Comparison of ENCODE assay signal across 1 cellular context in the genomic region with DNA sequence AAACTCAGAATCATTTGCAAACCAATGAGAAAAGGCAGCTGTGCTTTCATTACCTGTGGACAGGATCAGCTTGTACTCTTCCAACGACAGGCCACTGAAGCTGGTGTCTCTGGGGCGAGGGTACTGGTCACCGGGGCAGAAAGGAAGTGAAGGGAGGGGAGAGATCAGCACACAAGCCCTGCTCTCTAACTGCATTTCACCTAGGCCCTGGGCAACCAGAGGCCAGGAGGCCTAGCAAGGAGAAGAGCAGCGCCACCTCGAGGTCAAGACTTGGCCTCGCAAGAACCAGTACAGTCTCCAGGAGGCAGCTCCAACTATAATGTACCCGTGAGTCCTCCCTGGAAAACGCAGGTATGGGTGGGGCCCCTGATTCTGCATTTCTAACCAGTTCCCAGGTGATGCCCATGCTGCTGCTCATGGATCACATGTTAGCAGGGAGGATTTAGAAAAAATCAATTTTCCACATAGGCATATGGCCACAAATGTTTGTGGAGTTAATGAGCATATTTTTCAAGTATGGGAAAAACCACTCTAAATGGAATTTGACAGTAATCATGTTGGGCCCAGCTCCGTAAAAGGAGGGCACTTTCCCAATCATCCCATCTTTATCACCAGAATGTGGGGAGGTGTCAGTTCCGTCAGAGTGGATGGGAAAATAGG.
TF ChIP-seq lines count a peak whose summit lies in the region.

No MANE protein-coding gene starts in this region.

TF ChIP-seq in GM12878, 131 proteins besides CTCF, POLR2A, EP300 and RAD21:
- no peak for TF ChIP-seq STAT3 (IDR thresholded peaks at IDR 0.05; ENCODE audit: low read depth, low read length)
- peak; percentile 50; the same call in 1 of the 2 replicates for TF ChIP-seq MXI1 (IDR thresholded peaks at IDR 0.05; ENCODE audit: low read depth, low read length)
- TF ChIP-seq CBX3 (IDR thresholded peaks at IDR 0.05; ENCODE audit: borderline replicate concordance, low read depth), result no peak
- TF ChIP-seq NBN (IDR thresholded peaks at IDR 0.05), result 0 out of 2 replicates have a peak, but pooled peaks have one; percentile 41
- peak; percentile 27; the same call in 1 of the 2 replicates for TF ChIP-seq RUNX3 (IDR thresholded peaks at IDR 0.05; ENCODE audit: low read length)
- peak; percentile 73 for TF ChIP-seq SMC3 (IDR thresholded peaks at IDR 0.05; ENCODE audit: borderline replicate concordance, low read length)
- peak; percentile 34; the same call in 1 of the 2 replicates for TF ChIP-seq FOXM1 (IDR thresholded peaks at IDR 0.05; ENCODE audit: low read depth, low read length)
- TF ChIP-seq, protein P1, sequence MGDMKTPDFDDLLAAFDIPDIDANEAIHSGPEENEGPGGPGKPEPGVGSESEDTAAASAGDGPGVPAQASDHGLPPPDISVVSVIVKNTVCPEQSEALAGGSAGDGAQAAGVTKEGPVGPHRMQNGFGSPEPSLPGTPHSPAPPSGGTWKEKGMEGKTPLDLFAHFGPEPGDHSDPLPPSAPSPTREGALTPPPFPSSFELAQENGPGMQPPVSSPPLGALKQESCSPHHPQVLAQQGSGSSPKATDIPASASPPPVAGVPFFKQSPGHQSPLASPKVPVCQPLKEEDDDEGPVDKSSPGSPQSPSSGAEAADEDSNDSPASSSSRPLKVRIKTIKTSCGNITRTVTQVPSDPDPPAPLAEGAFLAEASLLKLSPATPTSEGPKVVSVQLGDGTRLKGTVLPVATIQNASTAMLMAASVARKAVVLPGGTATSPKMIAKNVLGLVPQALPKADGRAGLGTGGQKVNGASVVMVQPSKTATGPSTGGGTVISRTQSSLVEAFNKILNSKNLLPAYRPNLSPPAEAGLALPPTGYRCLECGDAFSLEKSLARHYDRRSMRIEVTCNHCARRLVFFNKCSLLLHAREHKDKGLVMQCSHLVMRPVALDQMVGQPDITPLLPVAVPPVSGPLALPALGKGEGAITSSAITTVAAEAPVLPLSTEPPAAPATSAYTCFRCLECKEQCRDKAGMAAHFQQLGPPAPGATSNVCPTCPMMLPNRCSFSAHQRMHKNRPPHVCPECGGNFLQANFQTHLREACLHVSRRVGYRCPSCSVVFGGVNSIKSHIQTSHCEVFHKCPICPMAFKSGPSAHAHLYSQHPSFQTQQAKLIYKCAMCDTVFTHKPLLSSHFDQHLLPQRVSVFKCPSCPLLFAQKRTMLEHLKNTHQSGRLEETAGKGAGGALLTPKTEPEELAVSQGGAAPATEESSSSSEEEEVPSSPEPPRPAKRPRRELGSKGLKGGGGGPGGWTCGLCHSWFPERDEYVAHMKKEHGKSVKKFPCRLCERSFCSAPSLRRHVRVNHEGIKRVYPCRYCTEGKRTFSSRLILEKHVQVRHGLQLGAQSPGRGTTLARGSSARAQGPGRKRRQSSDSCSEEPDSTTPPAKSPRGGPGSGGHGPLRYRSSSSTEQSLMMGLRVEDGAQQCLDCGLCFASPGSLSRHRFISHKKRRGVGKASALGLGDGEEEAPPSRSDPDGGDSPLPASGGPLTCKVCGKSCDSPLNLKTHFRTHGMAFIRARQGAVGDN (IDR thresholded peaks at IDR 0.05), result 0 out of 2 replicates have a peak, but pooled peaks have one; percentile 14
- TF ChIP-seq, protein P2, sequence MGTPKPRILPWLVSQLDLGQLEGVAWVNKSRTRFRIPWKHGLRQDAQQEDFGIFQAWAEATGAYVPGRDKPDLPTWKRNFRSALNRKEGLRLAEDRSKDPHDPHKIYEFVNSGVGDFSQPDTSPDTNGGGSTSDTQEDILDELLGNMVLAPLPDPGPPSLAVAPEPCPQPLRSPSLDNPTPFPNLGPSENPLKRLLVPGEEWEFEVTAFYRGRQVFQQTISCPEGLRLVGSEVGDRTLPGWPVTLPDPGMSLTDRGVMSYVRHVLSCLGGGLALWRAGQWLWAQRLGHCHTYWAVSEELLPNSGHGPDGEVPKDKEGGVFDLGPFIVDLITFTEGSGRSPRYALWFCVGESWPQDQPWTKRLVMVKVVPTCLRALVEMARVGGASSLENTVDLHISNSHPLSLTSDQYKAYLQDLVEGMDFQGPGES (IDR thresholded peaks at IDR 0.05), result 0 out of 2 replicates have a peak, but pooled peaks have one; percentile 23
- 0 out of 2 replicates have a peak, but pooled peaks have one; percentile 33 for TF ChIP-seq YY1 (IDR thresholded peaks at IDR 0.05; ENCODE audit: low read depth, low read length)
TF ChIP-seq in GM12878: peak in this region for 8.
